ENCODE assay signal across 29 cellular contexts in genomic region chr3:76026379-76026778, GRCh38.
"Had no signal": no experiment of that assay in that cellular context is flagged by ENCODE, and none has a peak within 500 bp of the region (broad histone marks: within the 10 kb centered on the region; RNA-seq: fewer than 3 reads in every experiment).

No MANE protein-coding gene starts in this region.

- ATAC-seq: activated CD8-positive, alpha-beta memory T cell treated with anti-CD3 and anti-CD28 coated beads, Interleukin-2, amount 10 ng/mL, durations not matched to agents 7 days and 5 days; activated naive CD4-positive, alpha-beta T cell treated with anti-CD3 and anti-CD28 coated beads, Interleukin-2, amount 50 U/mL, for 72 hours; activated naive CD8-positive, alpha-beta T cell treated with anti-CD3 and anti-CD28 coated beads, Interleukin-2, amount 50 U/mL, for 24 hours; WTC11 had no signal

- H3K4me3 ChIP-seq: MG63, Peyer's patch, SJCRH30 had no signal

- H3K4me2 ChIP-seq: KMS-11, SK-N-SH had no signal

- H3K27me3 ChIP-seq: MG63, Peyer's patch, SJCRH30 had no signal

- H3K9me3 ChIP-seq: Peyer's patch, SJCRH30, SK-N-SH had no signal

- H3K36me3 ChIP-seq: MG63, Peyer's patch, SJCRH30 had no signal

- H3K27ac ChIP-seq: KMS-11, Peyer's patch, RWPE1, SJCRH30 had no signal

- H3K4me1 ChIP-seq: Peyer's patch, SJCRH30 had no signal

- DNase-seq: activated CD4-positive, alpha-beta T cell treated with anti-CD3 and anti-CD28 coated beads for 48 hours; activated CD4-positive, alpha-beta T cell treated with anti-CD3 and anti-CD28 coated beads, Interleukin-2, amount 50 U/mL, for 4 hours; activated CD4-positive, CD25-positive, alpha-beta regulatory T cell treated with anti-CD3 and anti-CD28 coated beads, Interleukin-2, amount 50 U/mL, for 72 hours; activated CD8-positive, alpha-beta memory T cell treated with anti-CD3 and anti-CD28 coated beads, Interleukin-2, amount 10 ng/mL, durations not matched to agents 7 days and 5 days; activated effector memory CD4-positive, alpha-beta T cell treated with anti-CD3 and anti-CD28 coated beads, Interleukin-2, amount 50 U/mL, for 16 hours; activated naive CD4-positive, alpha-beta T cell treated with Interleukin-2 at 50 U/mL for 16 hours; activated naive CD8-positive, alpha-beta T cell treated with anti-CD3 and anti-CD28 coated beads, Interleukin-2, amount 50 U/mL, for 24 hours; activated T-cell treated with anti-CD3 and anti-CD28 coated beads, Interleukin-2, amount 50 U/mL, for 24 hours; amygdala; MG63; MV-4-11; NCI-H1092 treated with DMSO at 0.1 percent for 48 hours; NCI-H1417 treated with DMSO at 0.1 percent for 48 hours; NCI-H1694; NCI-H2029; NCI-H2107; NCI-H2171 treated with DMSO at 0.1 percent for 48 hours; NCI-H226; NCI-H69; NK-92 treated with Interleukin-12 subunit alpha and Interleukin-12 subunit beta, amount 100 ng/mL, for 24 hours; Peyer's patch; Right ventricle myocardium superior; SJCRH30; SK-N-SH; SW 1271 had no signal

- H3K9ac ChIP-seq: KMS-11, SK-N-SH had no signal
